Comparison of ENCODE assay signal across 9 cellular contexts in genomic region chrX:69503228-69503834, GRCh38. TPM values are rescaled to one million over a fixed set of nuclear protein-coding genes. Genes with fewer than 3 reads are reported as not detected.
DNase-seq lines count a peak whose midpoint lies in the region; ATAC-seq, FAIRE-seq and TF ChIP-seq lines count a peak whose summit lies in the region.
"Had no signal": no experiment of that assay in that cellular context is flagged by ENCODE, and none has a peak within 500 bp of the region (broad histone marks: within the 10 kb centered on the region; RNA-seq: fewer than 3 reads in every experiment).

No MANE protein-coding gene starts in this region.

- 59 to 100% methylated on average over 2 to 17 of the region's 18 CpGs for WGBS in transverse colon (ENCODE audit: low coverage in 1 of 2), 2 donors

- H3K4me3 ChIP-seq in MG63 = no peak overlapping the region
- peak overlapping the region in 2 of 4 donors; percentile 35 to 57 for H3K4me3 ChIP-seq in transverse colon
- H3K4me3 ChIP-seq: GM12878 had no signal

- H3K27me3 ChIP-seq in MG63 = 0 out of 2 replicates have a peak, but pooled peaks cover 2% of the 10 kb centered on the region
- H3K27me3 ChIP-seq in transverse colon = peaks cover 27% of the 10 kb centered on the region

- peak in 2 of 5 experiments; percentile 10 to 17 for TF ChIP-seq CTCF in transverse colon (IDR thresholded peaks at IDR 0.05)

- H3K27ac ChIP-seq in transverse colon = no peak overlapping the region

- H3K4me1 Mint-ChIP-seq in activated T-helper 17 cell treated with anti-CD3 and anti-CD28 coated beads, Interleukin-2, amount 50 U/mL, for 72 hours = no peaks in the 10 kb centered on the region

- no peak for FAIRE-seq in GM12892 (lab: Jason Lieb, UNC)
- FAIRE-seq: GM12878 had no signal

- H3K9me3 Mint-ChIP-seq in activated T-helper 17 cell treated with anti-CD3 and anti-CD28 coated beads, Interleukin-2, amount 50 U/mL, for 72 hours = no peaks in the 10 kb centered on the region

- H3K27me3 Mint-ChIP-seq in activated T-helper 17 cell treated with anti-CD3 and anti-CD28 coated beads, Interleukin-2, amount 50 U/mL, for 72 hours = peaks cover 8% of the 10 kb centered on the region

- H3K4me1 ChIP-seq in transverse colon = peaks cover 0 to 9% (median 4%) of the 10 kb centered on the region in 4 donors

- H3K27ac Mint-ChIP-seq in activated T-helper 17 cell treated with anti-CD3 and anti-CD28 coated beads, Interleukin-2, amount 50 U/mL, for 72 hours = no peak overlapping the region

- H3K36me3 ChIP-seq in MG63 = no peaks in the 10 kb centered on the region
- H3K36me3 ChIP-seq in transverse colon = no peaks in the 10 kb centered on the region

- DNase-seq in COR-L47 (lab: John Stamatoyannopoulos, UW) (peak; percentile 48), NCI-H1048 (lab: John Stamatoyannopoulos, UW) (peak; percentile 3), kidney tubule cell (ENCODE audit: low spot score) (peak; percentile 60), MG63 (no peak), GM12892 (ENCODE audit: insufficient read length) (no peak), transverse colon (no peak)

- TF ChIP-seq POLR2A in GM12892 (IDR thresholded peaks at IDR 0.05; ENCODE audit: low read depth, low read length) (no peak), transverse colon (IDR thresholded peaks at IDR 0.05) (no peak)

- no peaks in the 10 kb centered on the region for H3K9me3 ChIP-seq in MG63
- H3K9me3 ChIP-seq in transverse colon = no peaks in the 10 kb centered on the region

- ATAC-seq in activated T-helper 17 cell treated with anti-CD3 and anti-CD28 coated beads, Interleukin-2, amount 50 U/mL, for 72 hours (replicated peaks) = peak; percentile 44
- no peak for ATAC-seq in GM18867 (IDR thresholded peaks at IDR 0.05; ENCODE audit: unreplicated experiment)

- TF ChIP-seq EP300 in transverse colon (IDR thresholded peaks at IDR 0.05; ENCODE audit: low read depth) = no peak

- in situ Hi-C loops in transverse colon (cut with MboI; ENCODE audit: low pct_ligation_motif_present in 1 of 4, low pct_unique_long_range_greater_than_20kb in 1 of 4, low sequenced_read_pairs in 3 of 4) = no loop called here

- peak overlapping the region; percentile 63 for H3K4me3 Mint-ChIP-seq in activated T-helper 17 cell treated with anti-CD3 and anti-CD28 coated beads, Interleukin-2, amount 50 U/mL, for 72 hours

- intact Hi-C loops in transverse colon (cut with DNase I; ENCODE audit: low total_unique reads) = no loop called here

- no peaks in the 10 kb centered on the region for H3K36me3 Mint-ChIP-seq in activated T-helper 17 cell treated with anti-CD3 and anti-CD28 coated beads, Interleukin-2, amount 50 U/mL, for 72 hours (ENCODE audit: low read depth)

RNA-seq across cellular contexts. Expression of gene NALF2, which starts 0.8 kb away (rescaled TPM):
- under 1 TPM; 0.32 to 0.45 TPM for total RNA-seq in activated T-helper 17 cell treated with anti-CD3 and anti-CD28 coated beads, Interleukin-2, amount 50 U/mL, for 72 hours
- total RNA-seq in MG63 (2014; rRNA removed; shearing (Covaris generic); ENCODE audit: low replicate concordance) = not detected in 2 replicates
- not detected for polyA plus RNA-seq in GM12892 (2012; ENCODE audit: missing spikeins)
- total RNA-seq in transverse colon = under 1 TPM in 2 of 4 donors, not detected in 2; 0.27 to 0.48 TPM
- total RNA-seq: GM12878 had no signal
- polyA plus RNA-seq: GM12878 had no signal

Comparison
In these comparisons a context has a peak if more than half of its experiments do, and no peak if none do; other contexts are left out.
1. DNase-seq: peak in COR-L47 (single experiment), NCI-H1048 (single experiment) and kidney tubule cell (single experiment); none in MG63 (single experiment), GM12892 (single experiment) and transverse colon (single experiment).